ENCODE assay signal across 8 cellular contexts in the genomic region with DNA sequence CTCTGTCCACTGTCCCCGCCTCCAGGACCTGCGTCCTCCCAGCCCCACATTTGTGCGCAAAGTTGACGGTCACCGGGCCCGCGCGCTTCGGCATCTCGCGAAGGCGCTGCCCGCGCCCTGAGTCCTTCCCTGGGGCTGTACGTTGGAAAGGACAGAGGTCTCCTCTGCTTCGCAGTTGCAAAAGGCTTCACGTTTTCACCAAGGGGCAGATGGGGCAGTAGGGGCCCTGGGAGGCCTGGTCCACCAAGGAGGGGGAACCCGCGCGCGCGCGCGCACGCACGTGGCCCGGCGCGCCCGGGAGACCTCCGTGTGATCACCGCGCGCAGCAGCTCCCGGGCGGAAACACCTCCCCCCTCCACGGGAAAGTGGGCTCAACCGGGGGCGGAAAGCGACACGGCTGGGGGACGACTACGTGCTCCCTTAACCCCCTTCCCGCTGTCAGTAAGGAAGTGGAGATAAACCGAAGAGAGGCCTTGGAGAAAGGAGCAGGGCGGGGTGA. TPM values are rescaled to one million over a fixed set of nuclear protein-coding genes. Genes with fewer than 3 reads are reported as not detected.
DNase-seq lines count a peak whose midpoint lies in the region; ATAC-seq and TF ChIP-seq lines count a peak whose summit lies in the region.

No MANE protein-coding gene starts in this region.

- H3K36me3 ChIP-seq in cardiac muscle cell = no peaks in the 10 kb centered on the region

- H3K27ac ChIP-seq in cardiac muscle cell = peak overlapping the region; percentile 93

- peaks cover 20% of the 10 kb centered on the region for H3K4me1 ChIP-seq in cardiac muscle cell (ENCODE audit: low read depth)

- H3K27me3 Mint-ChIP-seq in activated T-helper 17 cell treated with anti-CD3 and anti-CD28 coated beads, Interleukin-2, amount 50 U/mL, for 72 hours = no peaks in the 10 kb centered on the region

- H3K9me3 ChIP-seq in cardiac muscle cell (ENCODE audit: low read depth) = no peaks in the 10 kb centered on the region

- peak; percentile 5 for ATAC-seq in activated T-helper 17 cell treated with anti-CD3 and anti-CD28 coated beads, Interleukin-2, amount 50 U/mL, for 72 hours (replicated peaks)

- peaks cover 19% of the 10 kb centered on the region for H3K4me1 Mint-ChIP-seq in activated T-helper 17 cell treated with anti-CD3 and anti-CD28 coated beads, Interleukin-2, amount 50 U/mL, for 72 hours

- peak; percentile 20 for TF ChIP-seq POLR2A in GM19193 (IDR thresholded peaks at IDR 0.05; ENCODE audit: extremely low read depth, insufficient read depth, insufficient read length)

- H3K4me3 ChIP-seq in cardiac muscle cell = peak overlapping the region; percentile 9

- TF ChIP-seq CTCF in cardiac muscle cell (IDR thresholded peaks at IDR 0.05; ENCODE audit: low read depth, low read length) = no peak

- H3K36me3 Mint-ChIP-seq in activated T-helper 17 cell treated with anti-CD3 and anti-CD28 coated beads, Interleukin-2, amount 50 U/mL, for 72 hours (ENCODE audit: low read depth) = peaks cover 20% of the 10 kb centered on the region

- TF ChIP-seq RAD21 in Ishikawa (IDR thresholded peaks at IDR 0.05; ENCODE audit: low read depth) = no peak

- peak overlapping the region; percentile 99 for H3K27ac Mint-ChIP-seq in activated T-helper 17 cell treated with anti-CD3 and anti-CD28 coated beads, Interleukin-2, amount 50 U/mL, for 72 hours

- no peaks in the 10 kb centered on the region for H3K9me3 Mint-ChIP-seq in activated T-helper 17 cell treated with anti-CD3 and anti-CD28 coated beads, Interleukin-2, amount 50 U/mL, for 72 hours

- H3K4me3 Mint-ChIP-seq in activated T-helper 17 cell treated with anti-CD3 and anti-CD28 coated beads, Interleukin-2, amount 50 U/mL, for 72 hours = peak overlapping the region; percentile 92

- no peaks in the 10 kb centered on the region for H3K27me3 ChIP-seq in cardiac muscle cell

- no peak for DNase-seq in cardiac muscle cell (ENCODE audit: low read depth in 1 of 2, low spot score in 1 of 2)
- peak; percentile 81 for DNase-seq in putamen (ENCODE audit: low spot score)
- no peak for DNase-seq in NCI-H2171 (lab: John Stamatoyannopoulos, UW)
- DNase-seq in medulla oblongata (ENCODE audit: extremely low spot score) = no peak
- no peak for DNase-seq in NCI-H1694 (lab: John Stamatoyannopoulos, UW)

- no peak for TF ChIP-seq EP300 in Ishikawa (IDR thresholded peaks at IDR 0.05; ENCODE audit: borderline replicate concordance)

TF ChIP-seq in Ishikawa, 13 proteins besides CTCF, POLR2A, EP300 and RAD21:
- TF ChIP-seq FOXM1 (IDR thresholded peaks at IDR 0.05; ENCODE audit: borderline replicate concordance, low read depth) = no peak
- TF ChIP-seq, protein P1, sequence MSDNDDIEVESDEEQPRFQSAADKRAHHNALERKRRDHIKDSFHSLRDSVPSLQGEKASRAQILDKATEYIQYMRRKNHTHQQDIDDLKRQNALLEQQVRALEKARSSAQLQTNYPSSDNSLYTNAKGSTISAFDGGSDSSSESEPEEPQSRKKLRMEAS (IDR thresholded peaks at IDR 0.05) = peak; percentile 54

RNA-seq across cellular contexts. Expression of a gene that starts 21.9 kb away (rescaled TPM):
- not detected for total RNA-seq in activated T-helper 17 cell treated with anti-CD3 and anti-CD28 coated beads, Interleukin-2, amount 50 U/mL, for 72 hours
- not detected in 2 replicates for total RNA-seq in cardiac muscle cell
- not detected in 2 replicates for polyA plus RNA-seq in cardiac muscle cell
